Comparison of ENCODE assay signal across 1 cellular context in the genomic region with DNA sequence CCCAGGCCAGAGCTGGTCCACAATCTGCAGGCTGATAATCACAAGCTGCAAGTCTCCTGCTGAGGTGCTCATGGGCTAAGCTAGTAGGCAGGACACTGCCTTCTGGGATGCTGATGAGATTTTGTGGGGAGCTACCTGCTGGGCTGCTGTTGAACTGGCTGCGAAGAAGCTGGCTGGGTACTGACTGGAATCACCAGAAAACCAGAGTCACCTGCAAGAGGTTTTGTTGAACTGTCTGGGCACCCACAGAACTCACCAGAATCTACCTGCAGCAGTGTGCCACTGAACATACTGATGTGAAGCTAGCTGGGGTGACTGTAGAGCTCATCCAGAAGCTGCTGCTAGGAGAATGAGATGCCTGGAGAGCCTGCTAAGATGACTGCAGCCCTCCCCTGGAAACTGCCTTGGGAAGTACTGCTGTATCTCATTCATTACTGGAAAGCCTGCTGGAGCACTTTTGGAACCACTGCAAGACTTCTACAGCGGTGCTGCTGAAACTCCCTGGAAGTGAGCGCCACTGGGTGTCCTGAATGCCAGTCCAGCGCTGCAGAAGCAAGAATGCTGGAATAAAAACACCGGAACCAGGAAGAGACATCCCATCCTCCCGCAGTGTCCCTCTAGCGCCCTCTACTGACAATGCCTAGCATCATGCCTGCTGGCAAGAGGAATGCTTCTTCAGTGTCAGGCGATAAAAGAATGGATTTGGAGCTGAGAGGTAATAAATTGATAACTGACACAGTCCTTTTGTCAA.
TF ChIP-seq lines count a peak whose summit lies in the region.

No MANE protein-coding gene starts in this region.

TF ChIP-seq in HepG2, 621 proteins besides CTCF, POLR2A, EP300 and RAD21 (continued from another document and continues in another):
- TF ChIP-seq RNF219 (CRISPR knock-in tag; IDR thresholded peaks at IDR 0.05): no peak
- no peak for TF ChIP-seq NFE2L2 (IDR thresholded peaks at IDR 0.05; ENCODE audit: low read length)
- TF ChIP-seq, protein P1, sequence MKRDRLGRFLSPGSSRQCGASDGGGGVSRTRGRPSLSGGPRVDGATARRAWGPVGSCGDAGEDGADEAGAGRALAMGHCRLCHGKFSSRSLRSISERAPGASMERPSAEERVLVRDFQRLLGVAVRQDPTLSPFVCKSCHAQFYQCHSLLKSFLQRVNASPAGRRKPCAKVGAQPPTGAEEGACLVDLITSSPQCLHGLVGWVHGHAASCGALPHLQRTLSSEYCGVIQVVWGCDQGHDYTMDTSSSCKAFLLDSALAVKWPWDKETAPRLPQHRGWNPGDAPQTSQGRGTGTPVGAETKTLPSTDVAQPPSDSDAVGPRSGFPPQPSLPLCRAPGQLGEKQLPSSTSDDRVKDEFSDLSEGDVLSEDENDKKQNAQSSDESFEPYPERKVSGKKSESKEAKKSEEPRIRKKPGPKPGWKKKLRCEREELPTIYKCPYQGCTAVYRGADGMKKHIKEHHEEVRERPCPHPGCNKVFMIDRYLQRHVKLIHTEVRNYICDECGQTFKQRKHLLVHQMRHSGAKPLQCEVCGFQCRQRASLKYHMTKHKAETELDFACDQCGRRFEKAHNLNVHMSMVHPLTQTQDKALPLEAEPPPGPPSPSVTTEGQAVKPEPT (CRISPR knock-in tag; IDR thresholded peaks at IDR 0.05; ENCODE audit: low read depth): 0 out of 2 replicates have a peak, but pooled peaks have one; percentile 26
- TF ChIP-seq ZFP62 (CRISPR knock-in tag; IDR thresholded peaks at IDR 0.05): no peak
- no peak for TF ChIP-seq ZNF24 (IDR thresholded peaks at IDR 0.05)
- TF ChIP-seq ZBTB21 (CRISPR knock-in tag; IDR thresholded peaks at IDR 0.05): no peak
- TF ChIP-seq ZNF460 (CRISPR knock-in tag; IDR thresholded peaks at IDR 0.05; ENCODE audit: borderline replicate concordance): no peak
- TF ChIP-seq ZNF501 (CRISPR knock-in tag; IDR thresholded peaks at IDR 0.05): peak; percentile 68; the same call in 1 of the 2 replicates
- TF ChIP-seq TGIF2 (CRISPR knock-in tag; IDR thresholded peaks at IDR 0.05): no peak
- peak; percentile 59; the same call in 1 of the 2 replicates for TF ChIP-seq ZNF124 (CRISPR knock-in tag; IDR thresholded peaks at IDR 0.05)
- TF ChIP-seq CREM (IDR thresholded peaks at IDR 0.05): no peak
- TF ChIP-seq CREM (CRISPR knock-in tag; IDR thresholded peaks at IDR 0.05): no peak
- TF ChIP-seq RXRB (CRISPR knock-in tag; IDR thresholded peaks at IDR 0.05; ENCODE audit: borderline replicate concordance): peak; percentile 24; the same call in 1 of the 2 replicates
- 0 out of 2 replicates have a peak, but pooled peaks have one; percentile 58 for TF ChIP-seq ZNF747 (CRISPR knock-in tag; IDR thresholded peaks at IDR 0.05; ENCODE audit: borderline replicate concordance)
- no peak for TF ChIP-seq YEATS4 (CRISPR knock-in tag; IDR thresholded peaks at IDR 0.05; ENCODE audit: borderline replicate concordance)
- no peak for TF ChIP-seq XRCC5 (optimal IDR thresholded peaks at IDR 0.05; ENCODE audit: low read length)
- TF ChIP-seq, protein P2, sequence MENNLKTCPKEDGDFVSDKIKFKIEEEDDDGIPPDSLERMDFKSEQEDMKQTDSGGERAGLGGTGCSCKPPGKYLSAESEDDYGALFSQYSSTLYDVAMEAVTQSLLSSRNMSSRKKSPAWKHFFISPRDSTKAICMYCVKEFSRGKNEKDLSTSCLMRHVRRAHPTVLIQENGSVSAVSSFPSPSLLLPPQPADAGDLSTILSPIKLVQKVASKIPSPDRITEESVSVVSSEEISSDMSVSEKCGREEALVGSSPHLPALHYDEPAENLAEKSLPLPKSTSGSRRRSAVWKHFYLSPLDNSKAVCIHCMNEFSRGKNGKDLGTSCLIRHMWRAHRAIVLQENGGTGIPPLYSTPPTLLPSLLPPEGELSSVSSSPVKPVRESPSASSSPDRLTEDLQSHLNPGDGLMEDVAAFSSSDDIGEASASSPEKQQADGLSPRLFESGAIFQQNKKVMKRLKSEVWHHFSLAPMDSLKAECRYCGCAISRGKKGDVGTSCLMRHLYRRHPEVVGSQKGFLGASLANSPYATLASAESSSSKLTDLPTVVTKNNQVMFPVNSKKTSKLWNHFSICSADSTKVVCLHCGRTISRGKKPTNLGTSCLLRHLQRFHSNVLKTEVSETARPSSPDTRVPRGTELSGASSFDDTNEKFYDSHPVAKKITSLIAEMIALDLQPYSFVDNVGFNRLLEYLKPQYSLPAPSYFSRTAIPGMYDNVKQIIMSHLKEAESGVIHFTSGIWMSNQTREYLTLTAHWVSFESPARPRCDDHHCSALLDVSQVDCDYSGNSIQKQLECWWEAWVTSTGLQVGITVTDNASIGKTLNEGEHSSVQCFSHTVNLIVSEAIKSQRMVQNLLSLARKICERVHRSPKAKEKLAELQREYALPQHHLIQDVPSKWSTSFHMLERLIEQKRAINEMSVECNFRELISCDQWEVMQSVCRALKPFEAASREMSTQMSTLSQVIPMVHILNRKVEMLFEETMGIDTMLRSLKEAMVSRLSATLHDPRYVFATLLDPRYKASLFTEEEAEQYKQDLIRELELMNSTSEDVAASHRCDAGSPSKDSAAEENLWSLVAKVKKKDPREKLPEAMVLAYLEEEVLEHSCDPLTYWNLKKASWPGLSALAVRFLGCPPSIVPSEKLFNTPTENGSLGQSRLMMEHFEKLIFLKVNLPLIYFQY (CRISPR knock-in tag; IDR thresholded peaks at IDR 0.05; ENCODE audit: borderline replicate concordance): no peak
- peak; percentile 59; the same call in 1 of the 2 replicates for TF ChIP-seq SALL1 (CRISPR knock-in tag; IDR thresholded peaks at IDR 0.05)
- peak; percentile 84 for TF ChIP-seq ETV5 (CRISPR knock-in tag; IDR thresholded peaks at IDR 0.05; ENCODE audit: borderline replicate concordance)
- no peak for TF ChIP-seq ZNF816 (CRISPR knock-in tag; IDR thresholded peaks at IDR 0.05; ENCODE audit: borderline replicate concordance)
- TF ChIP-seq, protein P3, sequence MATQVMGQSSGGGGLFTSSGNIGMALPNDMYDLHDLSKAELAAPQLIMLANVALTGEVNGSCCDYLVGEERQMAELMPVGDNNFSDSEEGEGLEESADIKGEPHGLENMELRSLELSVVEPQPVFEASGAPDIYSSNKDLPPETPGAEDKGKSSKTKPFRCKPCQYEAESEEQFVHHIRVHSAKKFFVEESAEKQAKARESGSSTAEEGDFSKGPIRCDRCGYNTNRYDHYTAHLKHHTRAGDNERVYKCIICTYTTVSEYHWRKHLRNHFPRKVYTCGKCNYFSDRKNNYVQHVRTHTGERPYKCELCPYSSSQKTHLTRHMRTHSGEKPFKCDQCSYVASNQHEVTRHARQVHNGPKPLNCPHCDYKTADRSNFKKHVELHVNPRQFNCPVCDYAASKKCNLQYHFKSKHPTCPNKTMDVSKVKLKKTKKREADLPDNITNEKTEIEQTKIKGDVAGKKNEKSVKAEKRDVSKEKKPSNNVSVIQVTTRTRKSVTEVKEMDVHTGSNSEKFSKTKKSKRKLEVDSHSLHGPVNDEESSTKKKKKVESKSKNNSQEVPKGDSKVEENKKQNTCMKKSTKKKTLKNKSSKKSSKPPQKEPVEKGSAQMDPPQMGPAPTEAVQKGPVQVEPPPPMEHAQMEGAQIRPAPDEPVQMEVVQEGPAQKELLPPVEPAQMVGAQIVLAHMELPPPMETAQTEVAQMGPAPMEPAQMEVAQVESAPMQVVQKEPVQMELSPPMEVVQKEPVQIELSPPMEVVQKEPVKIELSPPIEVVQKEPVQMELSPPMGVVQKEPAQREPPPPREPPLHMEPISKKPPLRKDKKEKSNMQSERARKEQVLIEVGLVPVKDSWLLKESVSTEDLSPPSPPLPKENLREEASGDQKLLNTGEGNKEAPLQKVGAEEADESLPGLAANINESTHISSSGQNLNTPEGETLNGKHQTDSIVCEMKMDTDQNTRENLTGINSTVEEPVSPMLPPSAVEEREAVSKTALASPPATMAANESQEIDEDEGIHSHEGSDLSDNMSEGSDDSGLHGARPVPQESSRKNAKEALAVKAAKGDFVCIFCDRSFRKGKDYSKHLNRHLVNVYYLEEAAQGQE (IDR thresholded peaks at IDR 0.05; ENCODE audit: borderline replicate concordance in 1 of 2, low read depth in 1 of 2, low read length in 2 of 2): 0 out of 4 replicates have a peak, but pooled peaks of 1 of the 2 experiments have one; percentile 16
- TF ChIP-seq ZGPAT (CRISPR knock-in tag; IDR thresholded peaks at IDR 0.05): peak; percentile 45; the same call in 1 of the 2 replicates
- no peak for TF ChIP-seq ZNF7 (CRISPR knock-in tag; IDR thresholded peaks at IDR 0.05)
- no peak for TF ChIP-seq ZNF318 (CRISPR knock-in tag; IDR thresholded peaks at IDR 0.05)
- peak; percentile 65; the same call in 1 of the 2 replicates for TF ChIP-seq CBX5 (CRISPR knock-in tag; IDR thresholded peaks at IDR 0.05; ENCODE audit: borderline replicate concordance)
- TF ChIP-seq ZNF749 (CRISPR knock-in tag; IDR thresholded peaks at IDR 0.05; ENCODE audit: borderline replicate concordance): no peak
- TF ChIP-seq ZNF883 (CRISPR knock-in tag; IDR thresholded peaks at IDR 0.05; ENCODE audit: not compliant biosample characterization): no peak
- TF ChIP-seq ZNF160 (CRISPR knock-in tag; IDR thresholded peaks at IDR 0.05): 0 out of 2 replicates have a peak, but pooled peaks have one; percentile 9
